Comparison of ENCODE assay signal across 9 cellular contexts in the genomic region with DNA sequence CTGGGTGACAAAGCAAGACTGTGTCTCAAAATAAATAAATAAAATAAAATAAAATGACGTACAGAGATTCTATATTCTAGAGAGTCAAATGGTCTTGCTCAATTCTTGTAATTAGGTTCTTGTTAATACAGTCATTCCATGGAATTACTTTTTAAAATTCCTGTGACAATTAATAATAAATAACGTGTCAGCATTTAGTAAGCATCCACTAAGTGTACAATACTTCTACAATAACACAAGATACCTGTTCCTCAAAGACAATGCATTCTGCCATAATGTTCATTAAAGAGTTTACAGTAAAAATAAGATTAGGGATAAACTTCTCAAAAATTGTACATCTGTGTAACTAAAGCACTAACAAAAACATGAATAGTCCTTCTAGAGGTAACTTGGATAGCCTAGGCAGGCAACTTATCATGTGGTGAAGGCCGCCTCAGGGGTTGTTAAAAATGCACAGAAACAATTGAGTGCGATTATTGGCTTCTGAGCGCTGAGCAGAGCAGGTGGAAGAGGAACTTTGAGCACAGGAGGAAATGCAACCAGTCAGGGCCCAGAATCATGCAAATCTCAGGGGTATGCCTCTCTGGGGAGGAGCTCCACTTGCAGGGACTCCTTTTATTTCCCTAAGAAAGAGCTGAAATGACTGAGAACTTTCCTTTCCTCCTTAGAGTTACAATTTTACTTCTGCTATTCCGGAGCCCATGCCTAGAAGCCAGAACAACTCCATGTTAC. TPM values are rescaled to one million over a fixed set of nuclear protein-coding genes. Genes with fewer than 3 reads are reported as not detected.
DNase-seq lines count a peak whose midpoint lies in the region; ATAC-seq lines count a peak whose summit lies in the region.
"Had no signal": no experiment of that assay in that cellular context is flagged by ENCODE, and none has a peak within 500 bp of the region (broad histone marks: within the 10 kb centered on the region; RNA-seq: fewer than 3 reads in every experiment).

No MANE protein-coding gene starts in this region.

- peak; percentile 37 for DNase-seq in medulla oblongata (ENCODE audit: extremely low spot score)
- DNase-seq in HCEC 1CT = no peak
- no peak for DNase-seq in left cardiac atrium
- no peak for DNase-seq in G401 (ENCODE audit: low spot score)
- no peak for DNase-seq in A172 (ENCODE audit: low spot score)
- DNase-seq: effector memory CD4-positive, alpha-beta T cell had no signal

- ATAC-seq in GM18867 (IDR thresholded peaks at IDR 0.05; ENCODE audit: unreplicated experiment) = peak; percentile 99
- ATAC-seq in GM21786 (IDR thresholded peaks at IDR 0.05; ENCODE audit: unreplicated experiment) = peak; percentile 99
- ATAC-seq in HG03558 (IDR thresholded peaks at IDR 0.05; ENCODE audit: extremely low read depth, unreplicated experiment) = peak; percentile 92
- ATAC-seq in left cardiac atrium = no peak

- intact Hi-C loops in left cardiac atrium (cut with DNase I) = no loop called here

- in situ Hi-C loops in G401 (cut with HindIII; ENCODE audit: low sequenced_read_pairs) = no loop called here

RNA-seq across cellular contexts. Expression of a gene that starts 37.1 kb away (rescaled TPM):
- 10 to 100 TPM; 12.1 to 15.6 TPM for total RNA-seq in left cardiac atrium
- 15.1 and 17.7 TPM in 2 replicates for total RNA-seq in G401 (2014; rRNA removed; shearing (Covaris generic))
- total RNA-seq in A172 (2014; rRNA removed; shearing (Covaris generic)) = 15.4 and 16.2 TPM in 2 replicates

RNA-seq across cellular contexts. Expression of a gene that starts 37.2 kb away (rescaled TPM):
- total RNA-seq in left cardiac atrium = 10 to 100 TPM; 10.4 to 12.9 TPM
- total RNA-seq in G401 (2014; rRNA removed; shearing (Covaris generic)) = 12.9 and 24.3 TPM in 2 replicates
- 9.9 and 10.9 TPM in 2 replicates for total RNA-seq in A172 (2014; rRNA removed; shearing (Covaris generic))

Comparison
In these comparisons a context has a peak if more than half of its experiments do, and no peak if none do; other contexts are left out.
1. ATAC-seq: peak in GM18867 (single experiment), GM21786 (single experiment) and HG03558 (single experiment); none in left cardiac atrium (0 of 2).